1 cellular context compared by ENCODE assay signal in the genomic region with DNA sequence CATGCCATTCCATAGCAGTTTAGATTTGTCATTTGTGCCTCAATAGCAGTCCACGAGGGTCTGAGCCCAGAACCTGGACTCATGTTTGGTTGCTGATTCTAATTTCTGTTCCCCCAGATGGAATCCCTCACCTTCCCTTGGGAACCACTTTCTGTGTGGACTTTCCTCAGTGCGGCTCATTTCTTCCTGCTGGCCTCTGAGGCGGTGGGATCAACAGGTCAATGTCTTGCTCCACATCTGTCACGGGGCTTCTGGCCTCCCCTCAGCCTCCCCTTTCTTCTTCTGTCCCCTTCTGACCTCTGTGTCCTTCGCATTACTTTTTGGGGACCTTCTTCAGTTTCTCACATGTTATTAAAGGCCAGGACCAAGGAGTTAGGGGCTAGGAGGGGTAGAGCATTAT.
TF ChIP-seq lines count a peak whose summit lies in the region.

No MANE protein-coding gene starts in this region.

TF ChIP-seq in IMR-90, 13 proteins besides CTCF, POLR2A, EP300 and RAD21 (continued from another document):
- TF ChIP-seq USF2 (IDR thresholded peaks at IDR 0.05; ENCODE audit: low read depth, low read length) (no peak), RFX5 (IDR thresholded peaks at IDR 0.05; ENCODE audit: low read depth, low read length) (no peak), NFE2L2 (IDR thresholded peaks at IDR 0.05; ENCODE audit: low read depth, low read length) (no peak), MAFK (IDR thresholded peaks at IDR 0.05; ENCODE audit: low read depth, low read length) (no peak), FOS (IDR thresholded peaks at IDR 0.05; ENCODE audit: low read depth, low read length) (no peak), CHD1 (IDR thresholded peaks at IDR 0.05; ENCODE audit: low read depth, low read length) (no peak), SMC3 (IDR thresholded peaks at IDR 0.05; ENCODE audit: low read depth, low read length) (no peak), BHLHE40 (IDR thresholded peaks at IDR 0.05; ENCODE audit: low read depth, low read length) (no peak), MXI1 (IDR thresholded peaks at IDR 0.05; ENCODE audit: borderline replicate concordance, low read depth, low read length) (no peak), CEBPB (IDR thresholded peaks at IDR 0.05; ENCODE audit: low read depth, low read length) (no peak)
